In genomic region chr3:52028572-52028971, GRCh38 we compare ENCODE assay signal across 12 cellular contexts. TPM values are rescaled to one million over a fixed set of nuclear protein-coding genes. Genes with fewer than 3 reads are reported as not detected.
A peak's percentile ranks its signal among the peaks of the same experiment; 100 is the strongest.
DNase-seq lines count a peak whose midpoint lies in the region; TF ChIP-seq lines count a peak whose summit lies in the region.
"Had no signal": no experiment of that assay in that cellular context is flagged by ENCODE, and none has a peak within 500 bp of the region (broad histone marks: within the 10 kb centered on the region; RNA-seq: fewer than 3 reads in every experiment).

No MANE protein-coding gene starts in this region.

- TF ChIP-seq CTCF in RWPE1 (conservative IDR thresholded peaks at IDR 0.05; ENCODE audit: low read depth) (no peak), foreskin fibroblast (IDR thresholded peaks at IDR 0.05; ENCODE audit: low read depth, low read length) (no peak)

- peak; percentile 21 for DNase-seq in Daoy (ENCODE audit: low read depth)
- DNase-seq in RWPE1 (ENCODE audit: low spot score) = no peak
- DNase-seq in foreskin fibroblast = peak; percentile 35 to 77
- DNase-seq in pons (ENCODE audit: low spot score) = peak; percentile 64
- DNase-seq in NCI-H1930 (lab: John Stamatoyannopoulos, UW) = no peak
- no peak for DNase-seq in NCI-H2171 treated with DMSO at 0.1 percent for 48 hours (lab: John Stamatoyannopoulos, UW)
- no peak for DNase-seq in RPMI8226
- no peak for DNase-seq in MG63
- DNase-seq: activated CD4-positive, alpha-beta T cell treated with anti-CD3 and anti-CD28 coated beads, Interleukin-2, amount 50 U/mL, for 1 hour; CD4-positive, CD25-positive, alpha-beta regulatory T cell; stimulated activated CD4-positive, alpha-beta T cell treated with anti-CD3 and anti-CD28 coated beads, Interleukin-4, amount 100 ng/mL, for 24 hours had no signal

- peak overlapping the region; percentile 100 for H3K27ac ChIP-seq in RWPE1
- H3K27ac ChIP-seq: body of pancreas had no signal

- no peaks in the 10 kb centered on the region for H3K36me3 ChIP-seq in MG63

- CTCF ChIA-PET in RWPE1 (lab: Yijun Ruan, JAX) = interaction anchor here (0.5 to 0.6 kb wide), 2 partner anchors 25 to 27 kb away, joined by 3 to 5 read pairs; no protein-coding TSS in a partner anchor

- H3K27me3 ChIP-seq in MG63 = no peaks in the 10 kb centered on the region
- H3K27me3 ChIP-seq: body of pancreas had no signal

- no peak overlapping the region for H3K4me3 ChIP-seq in foreskin fibroblast (ENCODE audit: low read depth in 1 of 2, low read length in 2 of 2)
- no peak overlapping the region for H3K4me3 ChIP-seq in MG63
- H3K4me3 ChIP-seq: body of pancreas had no signal

- H3K9me3 ChIP-seq in MG63 = no peaks in the 10 kb centered on the region
- H3K9me3 ChIP-seq: body of pancreas had no signal

- POLR2A ChIA-PET in RWPE1 (lab: Yijun Ruan, JAX; ENCODE audit: low non-redundant PET) = no interaction called here

RNA-seq across cellular contexts. Expression of gene DUSP7, which starts 27.8 kb away (rescaled TPM):
- 14.2 TPM in 2 replicates for total RNA-seq in Daoy (2014; rRNA removed; shearing (Covaris generic))
- total RNA-seq in MG63 (2014; rRNA removed; shearing (Covaris generic); ENCODE audit: low replicate concordance) = 2.1 and 9.7 TPM in 2 replicates

RNA-seq across cellular contexts. Expression of gene RPL29, which starts 32.9 kb away (rescaled TPM):
- total RNA-seq in Daoy (2014; rRNA removed; shearing (Covaris generic)) = 865 and 1,191 TPM in 2 replicates
- 598 and 1,092 TPM in 2 replicates for total RNA-seq in MG63 (2014; rRNA removed; shearing (Covaris generic); ENCODE audit: low replicate concordance)

RNA-seq across cellular contexts. Expression of gene ACY1, which starts 45.2 kb away (rescaled TPM):
- total RNA-seq in Daoy (2014; rRNA removed; shearing (Covaris generic)) = 15.9 and 25.9 TPM in 2 replicates
- total RNA-seq in MG63 (2014; rRNA removed; shearing (Covaris generic); ENCODE audit: low replicate concordance) = 17.2 and 46.4 TPM in 2 replicates

RNA-seq across cellular contexts. Expression of gene ABHD14A, which starts 53.7 kb away (rescaled TPM):
- total RNA-seq in Daoy (2014; rRNA removed; shearing (Covaris generic)) = 1.9 and 10.5 TPM in 2 replicates
- total RNA-seq in MG63 (2014; rRNA removed; shearing (Covaris generic); ENCODE audit: low replicate concordance) = 6.5 TPM in 1 of 2 replicates, not detected in the other

RNA-seq across cellular contexts. Expression of gene ABHD14B, which starts 54.7 kb away (rescaled TPM):
- 8.3 and 13.2 TPM in 2 replicates for total RNA-seq in Daoy (2014; rRNA removed; shearing (Covaris generic))
- total RNA-seq in MG63 (2014; rRNA removed; shearing (Covaris generic); ENCODE audit: low replicate concordance) = 10.0 and 15.6 TPM in 2 replicates

Comparison
In these comparisons a context has a peak if more than half of its experiments do, and no peak if none do; other contexts are left out.
1. DNase-seq: peak in Daoy (single experiment), foreskin fibroblast (2 of 2) and pons (single experiment); none in RWPE1 (single experiment), NCI-H1930 (0 of 2), NCI-H2171 treated with DMSO at 0.1 percent for 48 hours (single experiment), RPMI8226 (single experiment) and MG63 (single experiment).